Comparison of ENCODE assay signal across 19 cellular contexts in genomic region chr22:19578180-19579004, GRCh38. TPM values are rescaled to one million over a fixed set of nuclear protein-coding genes. Genes with fewer than 3 reads are reported as not detected.
DNase-seq lines count a peak whose midpoint lies in the region; ATAC-seq and TF ChIP-seq lines count a peak whose summit lies in the region.
"Had no signal": no experiment of that assay in that cellular context is flagged by ENCODE, and none has a peak within 500 bp of the region (broad histone marks: within the 10 kb centered on the region; RNA-seq: fewer than 3 reads in every experiment).

No MANE protein-coding gene starts in this region.

- TF ChIP-seq CTCF in MM.1S (IDR thresholded peaks at IDR 0.05; ENCODE audit: low read length) (no peak), testis (IDR thresholded peaks at IDR 0.05) (no peak), smooth muscle cell (IDR thresholded peaks at IDR 0.05; ENCODE audit: borderline replicate concordance, insufficient read depth, poor library complexity, severe bottlenecking) (no peak)

- no peak overlapping the region for H3K4me3 Mint-ChIP-seq in T-helper 1 cell treated with Interleukin-12 subunit alpha and Interleukin-12 subunit beta and Interleukin-4 antibody, amounts not matched to agents 30 μg/mL and 1 μg/mL, for 36 hours
- H3K4me3 Mint-ChIP-seq in activated CD8-positive, alpha-beta T cell treated with anti-CD3 and anti-CD28 coated beads, Interleukin-2, amount 10 ng/mL, durations not matched to agents 7 days and 5 days: no peak overlapping the region
- H3K4me3 Mint-ChIP-seq in naive thymus-derived CD4-positive, alpha-beta T cell: peak overlapping the region in 1 of 10 donors; percentile 74
- H3K4me3 Mint-ChIP-seq: memory B cell had no signal

- H3K4me2 ChIP-seq in MM.1S (ENCODE audit: low read depth, low read length) (no peak overlapping the region), smooth muscle cell (no peak overlapping the region)

- peak overlapping the region; percentile 68; the same call in 1 of the 2 replicates for H2AFZ ChIP-seq in MM.1S (ENCODE audit: low read length)
- H2AFZ ChIP-seq in smooth muscle cell (ENCODE audit: low read depth): no peak overlapping the region

- DNase-seq in T-helper 1 cell (no peak), MM.1S (no peak), testis (no peak), smooth muscle cell (lab: John Stamatoyannopoulos, UW; ENCODE audit: unreplicated experiment) (no peak)
- no peak for DNase-seq in activated CD8-positive, alpha-beta T cell treated with anti-CD3 and anti-CD28 coated beads, Interleukin-2, amount 10 ng/mL, durations not matched to agents 7 days and 5 days
- no peak for DNase-seq in naive thymus-derived CD4-positive, alpha-beta T cell
- DNase-seq: colonic mucosa, KG1, NCI-H1436, NCI-H446 treated with DMSO at 0.1 percent for 48 hours, tibial artery had no signal

- no peaks in the 10 kb centered on the region for H3K9me2 ChIP-seq in MM.1S (replicated peaks; ENCODE audit: insufficient read depth, low read length)

- no peak overlapping the region for H3K27ac ChIP-seq in MM.1S (ENCODE audit: low read length)
- no peak overlapping the region for H3K27ac ChIP-seq in naive thymus-derived CD4-positive, alpha-beta T cell (ENCODE audit: low read depth, low read length)
- H3K27ac ChIP-seq in testis: no peak overlapping the region
- no peak overlapping the region for H3K27ac ChIP-seq in smooth muscle cell (ENCODE audit: low read depth)
- H3K27ac ChIP-seq: C4-2B, colonic mucosa, neutrophil, tibial artery had no signal

- CTCF ChIA-PET in activated CD8-positive, alpha-beta T cell treated with anti-CD3 and anti-CD28 coated beads, Interleukin-2, amount 10 ng/mL, durations not matched to agents 7 days and 5 days (lab: Charles Lee): interaction anchor here (1.3 to 1.8 kb wide), 3 partner anchors 10 to 52 kb away, joined by 3 to 7 read pairs (median 6); no protein-coding TSS in a partner anchor
- CTCF ChIA-PET in naive thymus-derived CD4-positive, alpha-beta T cell (lab: Charles Lee): no interaction called here

- peaks cover 20% of the 10 kb centered on the region for H3K4me1 ChIP-seq in MM.1S (ENCODE audit: low read length)
- H3K4me1 ChIP-seq in naive thymus-derived CD4-positive, alpha-beta T cell (ENCODE audit: control insufficient read depth in 2 of 2, insufficient read depth in 2 of 2, low read length in 2 of 2): peaks cover 9 to 37% of the 10 kb centered on the region in 2 donors
- no peaks in the 10 kb centered on the region for H3K4me1 ChIP-seq in testis
- H3K4me1 ChIP-seq in smooth muscle cell (ENCODE audit: low read depth): no peaks in the 10 kb centered on the region
- H3K4me1 ChIP-seq: colonic mucosa, tibial artery had no signal

- no peaks in the 10 kb centered on the region for H3K36me3 ChIP-seq in MM.1S (replicated peaks; ENCODE audit: insufficient read depth, low read length)
- H3K36me3 ChIP-seq in naive thymus-derived CD4-positive, alpha-beta T cell (ENCODE audit: control insufficient read depth in 2 of 3, insufficient read depth in 3 of 3, low read length in 3 of 3): no peaks in the 10 kb centered on the region
- no peaks in the 10 kb centered on the region for H3K36me3 ChIP-seq in testis (ENCODE audit: low read depth, missing control alignments)
- no peaks in the 10 kb centered on the region for H3K36me3 ChIP-seq in smooth muscle cell (ENCODE audit: low read depth)
- H3K36me3 ChIP-seq: colonic mucosa, neutrophil, right atrium auricular region, tibial artery had no signal

- intact Hi-C loops in naive thymus-derived CD4-positive, alpha-beta T cell (cut with micrococcal nuclease): loop anchor here in 1 of 2 donors (5.0 kb wide), 1 partner anchor 34 kb away; no protein-coding TSS in a partner anchor
- intact Hi-C loops in testis (cut with DNase I; ENCODE audit: low total_unique reads): no loop called here

- POLR2A ChIA-PET in activated CD8-positive, alpha-beta T cell treated with anti-CD3 and anti-CD28 coated beads, Interleukin-2, amount 10 ng/mL, durations not matched to agents 7 days and 5 days (lab: Charles Lee): no interaction called here
- POLR2A ChIA-PET in naive thymus-derived CD4-positive, alpha-beta T cell (lab: Charles Lee): interaction anchor here (2.7 to 2.8 kb wide), 2 partner anchors 17 to 19 kb away, joined by 11 to 16 read pairs; no protein-coding TSS in a partner anchor

- H3K79me2 ChIP-seq in MM.1S (ENCODE audit: low read length) (no peaks in the 10 kb centered on the region), smooth muscle cell (ENCODE audit: low read depth) (no peaks in the 10 kb centered on the region)

- no peak for TF ChIP-seq POLR2A in testis (IDR thresholded peaks at IDR 0.05)

- peaks cover 2% of the 10 kb centered on the region for H3K36me3 Mint-ChIP-seq in T-helper 1 cell treated with Interleukin-12 subunit alpha and Interleukin-12 subunit beta and Interleukin-4 antibody, amounts not matched to agents 30 μg/mL and 1 μg/mL, for 36 hours (ENCODE audit: low read depth)
- no peaks in the 10 kb centered on the region for H3K36me3 Mint-ChIP-seq in activated CD8-positive, alpha-beta T cell treated with anti-CD3 and anti-CD28 coated beads, Interleukin-2, amount 10 ng/mL, durations not matched to agents 7 days and 5 days (ENCODE audit: low read depth)
- peaks cover 0 to 4% (median 0%) of the 10 kb centered on the region in 5 donors for H3K36me3 Mint-ChIP-seq in naive thymus-derived CD4-positive, alpha-beta T cell
- H3K36me3 Mint-ChIP-seq: memory B cell had no signal

- no peak for ATAC-seq in activated CD8-positive, alpha-beta T cell treated with anti-CD3 and anti-CD28 coated beads, Interleukin-2, amount 10 ng/mL, durations not matched to agents 7 days and 5 days
- ATAC-seq in naive thymus-derived CD4-positive, alpha-beta T cell: no peak
- no peak for ATAC-seq in HG02870 (IDR thresholded peaks at IDR 0.05; ENCODE audit: unreplicated experiment)

- no peaks in the 10 kb centered on the region for H3K9me3 ChIP-seq in MM.1S (replicated peaks; ENCODE audit: insufficient read depth, low read length)
- no peaks in the 10 kb centered on the region for H3K9me3 ChIP-seq in naive thymus-derived CD4-positive, alpha-beta T cell (ENCODE audit: control insufficient read depth in 2 of 3, low read length in 3 of 3)
- H3K9me3 ChIP-seq in testis: no peaks in the 10 kb centered on the region
- no peaks in the 10 kb centered on the region for H3K9me3 ChIP-seq in smooth muscle cell (replicated peaks; ENCODE audit: low read depth)
- H3K9me3 ChIP-seq: colonic mucosa, neutrophil, right atrium auricular region, tibial artery had no signal

- no peaks in the 10 kb centered on the region for H3K27me3 ChIP-seq in MM.1S (replicated peaks; ENCODE audit: insufficient read depth, low read length)
- H3K27me3 ChIP-seq in naive thymus-derived CD4-positive, alpha-beta T cell (ENCODE audit: control insufficient read depth in 2 of 2, insufficient read depth in 2 of 2, low read length in 2 of 2): no peaks in the 10 kb centered on the region
- no peaks in the 10 kb centered on the region for H3K27me3 ChIP-seq in testis
- no peaks in the 10 kb centered on the region for H3K27me3 ChIP-seq in smooth muscle cell (ENCODE audit: low read depth)
- H3K27me3 ChIP-seq: colonic mucosa, right atrium auricular region had no signal

- H3K4me1 Mint-ChIP-seq in T-helper 1 cell treated with Interleukin-12 subunit alpha and Interleukin-12 subunit beta and Interleukin-4 antibody, amounts not matched to agents 30 μg/mL and 1 μg/mL, for 36 hours (ENCODE audit: low read depth): peaks cover 39% of the 10 kb centered on the region
- peaks cover 43% of the 10 kb centered on the region for H3K4me1 Mint-ChIP-seq in activated CD8-positive, alpha-beta T cell treated with anti-CD3 and anti-CD28 coated beads, Interleukin-2, amount 10 ng/mL, durations not matched to agents 7 days and 5 days (ENCODE audit: low read depth)
- peaks cover 26 to 47% (median 42%) of the 10 kb centered on the region in 7 donors for H3K4me1 Mint-ChIP-seq in naive thymus-derived CD4-positive, alpha-beta T cell

- H4K20me1 ChIP-seq in MM.1S (ENCODE audit: insufficient read depth, low read length): no peaks in the 10 kb centered on the region
- no peaks in the 10 kb centered on the region for H4K20me1 ChIP-seq in smooth muscle cell (ENCODE audit: low read depth)

- H3K9ac ChIP-seq in MM.1S (ENCODE audit: low read length) (no peak overlapping the region), smooth muscle cell (ENCODE audit: low read depth) (no peak overlapping the region)

- no peaks in the 10 kb centered on the region for H3K27me3 Mint-ChIP-seq in T-helper 1 cell treated with Interleukin-12 subunit alpha and Interleukin-12 subunit beta and Interleukin-4 antibody, amounts not matched to agents 30 μg/mL and 1 μg/mL, for 36 hours (ENCODE audit: low read depth)
- H3K27me3 Mint-ChIP-seq in activated CD8-positive, alpha-beta T cell treated with anti-CD3 and anti-CD28 coated beads, Interleukin-2, amount 10 ng/mL, durations not matched to agents 7 days and 5 days (ENCODE audit: low read depth): peaks cover 3% of the 10 kb centered on the region
- no peaks in the 10 kb centered on the region for H3K27me3 Mint-ChIP-seq in naive thymus-derived CD4-positive, alpha-beta T cell

- peak overlapping the region; percentile 87 for H3K27ac Mint-ChIP-seq in T-helper 1 cell treated with Interleukin-12 subunit alpha and Interleukin-12 subunit beta and Interleukin-4 antibody, amounts not matched to agents 30 μg/mL and 1 μg/mL, for 36 hours
- peak overlapping the region; percentile 83 for H3K27ac Mint-ChIP-seq in activated CD8-positive, alpha-beta T cell treated with anti-CD3 and anti-CD28 coated beads, Interleukin-2, amount 10 ng/mL, durations not matched to agents 7 days and 5 days
- H3K27ac Mint-ChIP-seq in naive thymus-derived CD4-positive, alpha-beta T cell: peak overlapping the region; percentile 15 to 92 (median 87)
- H3K27ac Mint-ChIP-seq: memory B cell had no signal

- H3F3A ChIP-seq in MM.1S (ENCODE audit: insufficient read depth, low read length) (no peaks in the 10 kb centered on the region), smooth muscle cell (ENCODE audit: low read depth) (no peaks in the 10 kb centered on the region)

- 89 to 90% methylated on average over 11 of the region's 11 CpGs for WGBS in testis, 2 donors
- 94% methylated on average over 11 of the region's 11 CpGs for WGBS in smooth muscle cell (ENCODE audit: low lambda C conversion rate)

- H3K9me3 Mint-ChIP-seq in T-helper 1 cell treated with Interleukin-12 subunit alpha and Interleukin-12 subunit beta and Interleukin-4 antibody, amounts not matched to agents 30 μg/mL and 1 μg/mL, for 36 hours: no peaks in the 10 kb centered on the region
- no peaks in the 10 kb centered on the region for H3K9me3 Mint-ChIP-seq in activated CD8-positive, alpha-beta T cell treated with anti-CD3 and anti-CD28 coated beads, Interleukin-2, amount 10 ng/mL, durations not matched to agents 7 days and 5 days (ENCODE audit: insufficient read depth)
- no peaks in the 10 kb centered on the region for H3K9me3 Mint-ChIP-seq in naive thymus-derived CD4-positive, alpha-beta T cell
- H3K9me3 Mint-ChIP-seq: memory B cell had no signal

- H3K4me3 ChIP-seq in MM.1S (ENCODE audit: low read length) (no peak overlapping the region), testis (no peak overlapping the region), smooth muscle cell (no peak overlapping the region)
- H3K4me3 ChIP-seq in naive thymus-derived CD4-positive, alpha-beta T cell (ENCODE audit: low read length): no peak overlapping the region
- H3K4me3 ChIP-seq: colonic mucosa, right atrium auricular region, SK-N-MC, tibial artery had no signal

RNA-seq across cellular contexts. Expression of gene CLDN5, which starts 54.2 kb away (rescaled TPM):
- total RNA-seq in activated CD8-positive, alpha-beta T cell treated with anti-CD3 and anti-CD28 coated beads, Interleukin-2, amount 10 ng/mL, durations not matched to agents 7 days and 5 days: not detected
- total RNA-seq in naive thymus-derived CD4-positive, alpha-beta T cell: 1 to 10 TPM in 2 of 5 experiments, not detected in 3; 1.7 to 2.0 TPM
- 10 to 100 TPM in 1 of 2 donors, 1 to 10 TPM in 1; 6.7 to 11.7 TPM for polyA plus RNA-seq in naive thymus-derived CD4-positive, alpha-beta T cell
- total RNA-seq in testis: 10 to 100 TPM; 29.2 to 42.0 TPM
- polyA plus RNA-seq in testis (ENCODE audit: insufficient read depth, low read depth, low replicate concordance): 10.4 TPM
- total RNA-seq in smooth muscle cell: not detected in 2 replicates
- polyA plus RNA-seq in smooth muscle cell: 0.11 TPM in 1 of 2 replicates, not detected in the other
- total RNA-seq: A172 had no signal

Comparison
In these comparisons a context has a peak if more than half of its experiments do, and no peak if none do; other contexts are left out.
1. RNA of gene CLDN5, which starts 54.2 kb away (total RNA-seq): 29.2 to 42.0 TPM in testis; not detected in activated CD8-positive, alpha-beta T cell treated with anti-CD3 and anti-CD28 coated beads, Interleukin-2, amount 10 ng/mL, durations not matched to agents 7 days and 5 days, 1.7 to 2.0 TPM in naive thymus-derived CD4-positive, alpha-beta T cell and not detected in smooth muscle cell; every median in the first group is over 4 times any median in the second.
2. Peak in every context shown above with its lines, with median percentiles within 50 percentile points of each other: H3K27ac Mint-ChIP-seq.